Comparison of ENCODE assay signal across 12 cellular contexts in the genomic region with DNA sequence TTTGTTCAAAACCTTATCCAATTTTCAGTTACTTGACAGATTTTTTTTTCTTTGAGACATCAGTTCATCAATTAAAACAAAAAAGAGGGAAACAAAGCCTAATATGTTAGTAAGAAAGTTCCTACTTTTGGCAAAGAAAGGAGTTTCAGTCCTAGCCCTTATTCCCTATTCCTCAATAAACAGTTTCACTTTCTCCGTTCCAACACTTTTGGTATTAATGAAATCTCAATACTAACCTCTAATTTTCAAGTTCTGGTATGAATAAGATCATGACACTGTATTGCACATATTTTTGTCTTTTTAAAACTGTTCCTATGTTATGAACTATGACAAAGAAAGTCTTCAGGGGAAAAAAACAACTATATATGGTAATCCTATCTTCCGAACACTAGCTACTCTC.
"Had no signal": no experiment of that assay in that cellular context is flagged by ENCODE, and none has a peak within 500 bp of the region (broad histone marks: within the 10 kb centered on the region; RNA-seq: fewer than 3 reads in every experiment).

No MANE protein-coding gene starts in this region.

- H3K27ac ChIP-seq: upper lobe of left lung had no signal

- H3K9me3 ChIP-seq: heart right ventricle, upper lobe of left lung had no signal

- DNase-seq: activated CD4-positive, alpha-beta T cell treated with anti-CD3 and anti-CD28 coated beads, Interleukin-2, amount 50 U/mL, for 48 hours; activated CD8-positive, alpha-beta memory T cell treated with anti-CD3 and anti-CD28 coated beads, Interleukin-2, amount 10 ng/mL, durations not matched to agents 7 days and 5 days; activated gamma-delta T cell treated with Interleukin-2 at 50 U/mL for 16 hours; activated T-cell treated with anti-CD3 and anti-CD28 coated beads, Interleukin-2, amount 50 U/mL, for 4 hours; dorsolateral prefrontal cortex; heart right ventricle; mammary epithelial cell; nephron progenitor cell; stimulated activated CD4-positive, alpha-beta T cell treated with anti-CD3 and anti-CD28 coated beads, Interleukin-4, amount 100 ng/mL, for 4 hours; upper lobe of left lung had no signal

- H3K27me3 ChIP-seq: dorsolateral prefrontal cortex, heart right ventricle, upper lobe of left lung had no signal

- FAIRE-seq: astrocyte, islet of Langerhans had no signal

- H3K4me3 ChIP-seq: heart right ventricle, upper lobe of left lung had no signal

- H3K36me3 ChIP-seq: heart right ventricle, upper lobe of left lung had no signal
